In the genomic region with DNA sequence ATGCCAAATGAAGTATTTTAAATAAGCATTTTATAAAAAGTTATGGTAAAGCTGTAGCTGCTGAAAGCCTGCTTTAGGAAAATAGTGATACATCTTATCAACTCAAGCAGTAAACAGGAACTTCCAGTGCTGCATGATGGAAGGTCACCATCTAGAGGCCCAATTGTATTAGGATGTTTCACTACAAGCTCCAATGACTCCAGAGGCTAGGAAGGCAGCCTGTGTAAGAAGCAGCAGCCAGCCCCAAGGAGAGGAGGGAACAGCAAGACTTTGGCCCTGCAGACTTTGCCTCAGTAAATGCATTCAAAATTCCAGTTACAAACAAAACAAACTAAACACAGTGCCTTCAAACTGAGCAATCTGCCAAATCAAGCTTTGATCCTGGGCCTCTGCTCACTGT, we compare ENCODE assay signal across 16 cellular contexts. TPM values are rescaled to one million over a fixed set of nuclear protein-coding genes. Genes with fewer than 3 reads are reported as not detected.
DNase-seq lines count a peak whose midpoint lies in the region; TF ChIP-seq lines count a peak whose summit lies in the region.
"Had no signal": no experiment of that assay in that cellular context is flagged by ENCODE, and none has a peak within 500 bp of the region (broad histone marks: within the 10 kb centered on the region; RNA-seq: fewer than 3 reads in every experiment).

No MANE protein-coding gene starts in this region.

- H3K9me3 Mint-ChIP-seq in endodermal cell, result no peaks in the 10 kb centered on the region
- H3K9me3 Mint-ChIP-seq: activated B cell treated with CpG ODN at 0.5 μM for 24 hours had no signal

- H3K4me1 ChIP-seq in endodermal cell (ENCODE audit: control insufficient read depth, insufficient read depth, low read length) (peaks cover 3% of the 10 kb centered on the region), parathyroid adenoma (peaks cover 7% of the 10 kb centered on the region)
- no peaks in the 10 kb centered on the region for H3K4me1 ChIP-seq in effector memory CD4-positive, alpha-beta T cell (ENCODE audit: control insufficient read depth, insufficient read depth, low read length, poor library complexity, severe bottlenecking)

- no peaks in the 10 kb centered on the region for H3K79me2 ChIP-seq in parathyroid adenoma

- H3K9me3 ChIP-seq in endodermal cell (ENCODE audit: control insufficient read depth, low read length) (no peaks in the 10 kb centered on the region), parathyroid adenoma (ENCODE audit: control insufficient read depth, low read length) (no peaks in the 10 kb centered on the region)
- no peaks in the 10 kb centered on the region for H3K9me3 ChIP-seq in effector memory CD4-positive, alpha-beta T cell (ENCODE audit: control insufficient read depth, low read length)
- H3K9me3 ChIP-seq: tibial artery had no signal

- H3K9ac ChIP-seq in endodermal cell (ENCODE audit: extremely low read depth, low read length, poor library complexity, severe bottlenecking) (no peak overlapping the region), parathyroid adenoma (no peak overlapping the region)

- H3K27me3 ChIP-seq in endodermal cell (ENCODE audit: control insufficient read depth, insufficient read depth, low read length, poor library complexity, severe bottlenecking), result no peaks in the 10 kb centered on the region
- H3K27me3 ChIP-seq in parathyroid adenoma (ENCODE audit: control insufficient read depth, insufficient read depth, low read length), result no peaks in the 10 kb centered on the region
- no peaks in the 10 kb centered on the region for H3K27me3 ChIP-seq in effector memory CD4-positive, alpha-beta T cell (replicated peaks; ENCODE audit: control insufficient read depth, insufficient read depth, low read length, poor library complexity, severe bottlenecking)
- H3K27me3 ChIP-seq: tibial artery had no signal

- no peak overlapping the region for H3K4me2 ChIP-seq in parathyroid adenoma (ENCODE audit: low read length)

- no peak overlapping the region for H3K27ac Mint-ChIP-seq in endodermal cell
- H3K27ac Mint-ChIP-seq: activated B cell treated with CpG ODN at 0.5 μM for 24 hours; activated T-cell treated with anti-CD3 and anti-CD28 coated beads, Interleukin-2, amount 50 U/mL, for 72 hours had no signal

- no peaks in the 10 kb centered on the region for H3K36me3 Mint-ChIP-seq in endodermal cell (ENCODE audit: low read depth)

- H3K36me3 ChIP-seq in endodermal cell (ENCODE audit: control insufficient read depth, insufficient read depth, low read length), result no peaks in the 10 kb centered on the region
- H3K36me3 ChIP-seq in parathyroid adenoma (ENCODE audit: control insufficient read depth, insufficient read depth, low read length), result no peaks in the 10 kb centered on the region
- no peaks in the 10 kb centered on the region for H3K36me3 ChIP-seq in effector memory CD4-positive, alpha-beta T cell (ENCODE audit: control insufficient read depth, insufficient read depth, low read length)
- H3K36me3 ChIP-seq: tibial artery had no signal

- H3K4me1 Mint-ChIP-seq in endodermal cell, result peaks cover 16% of the 10 kb centered on the region

- H3K4me3 Mint-ChIP-seq in endodermal cell, result no peak overlapping the region
- H3K4me3 Mint-ChIP-seq: activated B cell treated with CpG ODN at 0.5 μM for 24 hours; activated T-cell treated with anti-CD3 and anti-CD28 coated beads, Interleukin-2, amount 50 U/mL, for 72 hours had no signal

- H3K4me3 ChIP-seq in endodermal cell (ENCODE audit: low read length) (no peak overlapping the region), parathyroid adenoma (ENCODE audit: low read depth, low read length) (no peak overlapping the region)
- H3K4me3 ChIP-seq in effector memory CD4-positive, alpha-beta T cell (ENCODE audit: insufficient read depth, low read depth, low read length, poor library complexity, severe bottlenecking), result no peak overlapping the region
- H3K4me3 ChIP-seq: tibial artery had no signal

- no peaks in the 10 kb centered on the region for H3K27me3 Mint-ChIP-seq in endodermal cell (ENCODE audit: insufficient read depth)
- H3K27me3 Mint-ChIP-seq: activated B cell treated with CpG ODN at 0.5 μM for 24 hours had no signal

- peak; percentile 2 for DNase-seq in NOMO-1 treated with DMSO at 0.1 percent for 48 hours (lab: John Stamatoyannopoulos, UW; ENCODE audit: unreplicated experiment)
- DNase-seq in NOMO-1 treated with dmso at 0.1 percent for 144 hours (lab: John Stamatoyannopoulos, UW; ENCODE audit: unreplicated experiment), result no peak
- peak; percentile 50 for DNase-seq in MV-4-11 (lab: John Stamatoyannopoulos, UW)
- peak; percentile 66 for DNase-seq in endodermal cell
- DNase-seq in effector memory CD4-positive, alpha-beta T cell, result no peak
- DNase-seq in COR-L47 (lab: John Stamatoyannopoulos, UW), result no peak
- DNase-seq in activated CD8-positive, alpha-beta memory T cell treated with anti-CD3 and anti-CD28 coated beads, Interleukin-2, amount 50 U/mL, for 48 hours, result no peak
- DNase-seq: activated B cell treated with CpG ODN at 0.5 μM for 24 hours; activated T-cell treated with anti-CD3 and anti-CD28 coated beads, Interleukin-2, amount 50 U/mL, for 72 hours; EL; hypothalamus; NCI-H2227 treated with DMSO at 0.1 percent for 48 hours; SHP77; tibial artery had no signal

- H3K27ac ChIP-seq in endodermal cell (ENCODE audit: low read depth, low read length), result no peak overlapping the region
- H3K27ac ChIP-seq in parathyroid adenoma, result no peak overlapping the region
- no peak overlapping the region for H3K27ac ChIP-seq in effector memory CD4-positive, alpha-beta T cell (ENCODE audit: insufficient read depth, low read length, poor library complexity, severe bottlenecking)
- H3K27ac ChIP-seq: tibial artery had no signal

- TF ChIP-seq CTCF in endodermal cell (conservative IDR thresholded peaks at IDR 0.05) (peak; percentile 60), parathyroid adenoma (IDR thresholded peaks at IDR 0.05) (peak; percentile 42)

- H2AFZ ChIP-seq in parathyroid adenoma, result no peak overlapping the region

RNA-seq across cellular contexts. Expression of gene ILDR1, which starts 32.1 kb away (rescaled TPM):
- 1 to 10 TPM; 2.0 to 3.6 TPM for total RNA-seq in endodermal cell
- 0.14 TPM for polyA plus RNA-seq in endodermal cell (2013, experiment 1 of 2)
- not detected for polyA plus RNA-seq in endodermal cell (2013, experiment 2 of 2)
- total RNA-seq: skeletal muscle tissue had no signal

Comparison
In these comparisons a context has a peak if more than half of its experiments do, and no peak if none do; other contexts are left out.
1. DNase-seq: peak in NOMO-1 treated with DMSO at 0.1 percent for 48 hours (single experiment), MV-4-11 (single experiment) and endodermal cell (single experiment); none in NOMO-1 treated with dmso at 0.1 percent for 144 hours (single experiment), effector memory CD4-positive, alpha-beta T cell (0 of 3), COR-L47 (single experiment) and activated CD8-positive, alpha-beta memory T cell treated with anti-CD3 and anti-CD28 coated beads, Interleukin-2, amount 50 U/mL, for 48 hours (single experiment).